14 cellular contexts compared by ENCODE assay signal in genomic region chr1:151013518-151013917, GRCh38. TPM values are rescaled to one million over a fixed set of nuclear protein-coding genes. Genes with fewer than 3 reads are reported as not detected.
DNase-seq lines count a peak whose midpoint lies in the region; ATAC-seq and TF ChIP-seq lines count a peak whose summit lies in the region.
"Had no signal": no experiment of that assay in that cellular context is flagged by ENCODE, and none has a peak within 500 bp of the region (broad histone marks: within the 10 kb centered on the region; RNA-seq: fewer than 3 reads in every experiment).

No MANE protein-coding gene starts in this region.

- no peak overlapping the region for H3K4me3 ChIP-seq in brain microvascular endothelial cell (ENCODE audit: low read depth, low read length)
- peak overlapping the region in 1 of 3 donors; percentile 31 for H3K4me3 ChIP-seq in right lobe of liver
- H3K4me3 ChIP-seq in transverse colon, result no peak overlapping the region
- H3K4me3 ChIP-seq: gastroesophageal sphincter, ovary had no signal

- TF ChIP-seq CTCF in brain microvascular endothelial cell (IDR thresholded peaks at IDR 0.05; ENCODE audit: low read depth, low read length, missing control alignments) (peak; percentile 12), right lobe of liver (IDR thresholded peaks at IDR 0.05) (no peak), transverse colon (IDR thresholded peaks at IDR 0.05) (no peak)

- in situ Hi-C loops in brain microvascular endothelial cell (cut with HindIII; ENCODE audit: low pct_ligation_motif_present, low sequenced_read_pairs), result no loop called here
- in situ Hi-C loops in transverse colon (cut with MboI; ENCODE audit: low pct_ligation_motif_present in 1 of 4, low pct_unique_long_range_greater_than_20kb in 1 of 4, low sequenced_read_pairs in 3 of 4), result loop anchor here in 1 of 4 donors (10.0 kb wide), 1 partner anchor 141 kb away; the partner anchor contains the start of gene TNFAIP8L2

- TF ChIP-seq POLR2A in right lobe of liver (IDR thresholded peaks at IDR 0.05) (no peak), transverse colon (IDR thresholded peaks at IDR 0.05) (no peak)

- H3K4me1 ChIP-seq in right lobe of liver (peaks cover 0 to 52% (median 22%) of the 10 kb centered on the region in 4 donors), transverse colon (peaks cover 19 to 65% (median 35%) of the 10 kb centered on the region in 4 donors)

- no peaks in the 10 kb centered on the region for H3K27me3 ChIP-seq in brain microvascular endothelial cell (replicated peaks)
- H3K27me3 ChIP-seq in right lobe of liver, result no peaks in the 10 kb centered on the region
- H3K27me3 ChIP-seq in transverse colon, result no peaks in the 10 kb centered on the region
- H3K27me3 ChIP-seq: gastroesophageal sphincter, ovary had no signal

- 9% methylated on average over 2 of the region's 2 CpGs for WGBS in right lobe of liver (ENCODE audit: insufficient coverage, low coverage, low lambda C conversion rate, missing lambda C conversion rate)
- WGBS in transverse colon (ENCODE audit: low coverage in 1 of 2), 2 donors, result 37% methylated on average over 2 of the region's 2 CpGs; no CpG with 5 or more reads in 1 of the 2 donors

- H3K9me3 ChIP-seq in right lobe of liver (no peaks in the 10 kb centered on the region), transverse colon (no peaks in the 10 kb centered on the region)
- H3K9me3 ChIP-seq: gastroesophageal sphincter, ovary had no signal

- intact Hi-C loops in right lobe of liver (cut with DNase I), result no loop called here
- intact Hi-C loops in transverse colon (cut with DNase I; ENCODE audit: low total_unique reads), result no loop called here
- intact Hi-C loops in posterior vena cava (cut with DNase I), result no loop called here

- TF ChIP-seq EP300 in transverse colon (IDR thresholded peaks at IDR 0.05; ENCODE audit: low read depth), result no peak

- ATAC-seq in right lobe of liver, result peak; percentile 17 to 56 (median 31)
- ATAC-seq: gastroesophageal sphincter had no signal

- no peaks in the 10 kb centered on the region for H3K36me3 ChIP-seq in brain microvascular endothelial cell (replicated peaks)
- H3K36me3 ChIP-seq in right lobe of liver, result peaks cover 0 to 15% (median 5%) of the 10 kb centered on the region in 4 donors
- H3K36me3 ChIP-seq in transverse colon, result no peaks in the 10 kb centered on the region
- H3K36me3 ChIP-seq: ovary had no signal

- H3K27ac ChIP-seq in brain microvascular endothelial cell, result peak overlapping the region; percentile 52
- peak overlapping the region; percentile 77 to 80 (median 77) for H3K27ac ChIP-seq in right lobe of liver
- H3K27ac ChIP-seq in transverse colon, result peak overlapping the region; percentile 65 to 80 (median 77)
- H3K27ac ChIP-seq: ovary had no signal

- DNase-seq in NCI-H1105 treated with DMSO at 0.1 percent for 48 hours (lab: John Stamatoyannopoulos, UW) (peak; percentile 5), NCI-H1105 (lab: John Stamatoyannopoulos, UW) (no peak), brain microvascular endothelial cell (peak; percentile 65), right lobe of liver (no peak), transverse colon (no peak), ecto neural progenitor cell (ENCODE audit: low spot score) (no peak), posterior vena cava (ENCODE audit: low spot score) (no peak)
- DNase-seq in stimulated activated CD8-positive, alpha-beta memory T cell treated with anti-CD3 and anti-CD28 coated beads, Interleukin-4, amount 100 ng/mL, for 48 hours, result no peak
- DNase-seq: activated CD4-positive, alpha-beta T cell treated with anti-CD3 and anti-CD28 coated beads, Interleukin-2, amount 50 U/mL, for 1 hour; activated naive CD8-positive, alpha-beta T cell treated with anti-CD3 and anti-CD28 coated beads, Interleukin-2, amount 10 ng/mL, durations not matched to agents 7 days and 5 days had no signal

RNA-seq across cellular contexts. Expression of gene PRUNE1, which starts 5.3 kb away (rescaled TPM):
- 10 to 100 TPM in 4 of 6 experiments, 1 to 10 TPM in 2; 4.7 to 12.0 (median 10.1) TPM for total RNA-seq in right lobe of liver
- 10 to 100 TPM in 3 of 4 donors, 1 to 10 TPM in 1; 9.0 to 80.4 (median 26.8) TPM for total RNA-seq in transverse colon
- total RNA-seq in posterior vena cava, result 10 to 100 TPM; 15.5 to 17.4 TPM

RNA-seq across cellular contexts. Expression of gene MINDY1, which starts 6.8 kb away (rescaled TPM):
- total RNA-seq in right lobe of liver (10 to 100 TPM; 10.1 to 19.7 (median 15.4) TPM), transverse colon (10 to 100 TPM; 27.7 to 66.2 (median 54.8) TPM), posterior vena cava (10 to 100 TPM; 17.3 to 17.8 TPM)

RNA-seq across cellular contexts. Expression of gene BNIPL, which starts 22.9 kb away (rescaled TPM):
- under 1 TPM in 5 of 6 experiments, not detected in 1; 0.12 to 0.76 (median 0.42) TPM for total RNA-seq in right lobe of liver
- 1 to 10 TPM in 2 of 4 donors, under 1 TPM in 1, not detected in 1; 0.68 to 10.0 (median 2.5) TPM for total RNA-seq in transverse colon
- total RNA-seq in posterior vena cava, result under 1 TPM; 0.33 to 0.93 TPM

RNA-seq across cellular contexts. Expression of gene ANXA9, which starts 31.4 kb away (rescaled TPM):
- total RNA-seq in right lobe of liver (10 to 100 TPM in 5 of 6 experiments, 1 to 10 TPM in 1; 9.9 to 18.5 (median 15.1) TPM), transverse colon (under 1 TPM in 1 of 4 donors, not detected in 3; 0.32 TPM), posterior vena cava (under 1 TPM in 1 of 2 donors, not detected in 1; 0.19 TPM)
- total RNA-seq: A673; activated naive CD8-positive, alpha-beta T cell treated with anti-CD3 and anti-CD28 coated beads, Interleukin-2, amount 10 ng/mL, durations not matched to agents 7 days and 5 days; RPMI7951 had no signal

RNA-seq across cellular contexts. Expression of gene C1orf56, which starts 34.0 kb away (rescaled TPM):
- total RNA-seq in right lobe of liver (1 to 10 TPM; 2.4 to 5.7 (median 3.8) TPM), transverse colon (1 to 10 TPM; 1.5 to 3.7 (median 2.8) TPM), posterior vena cava (1 to 10 TPM; 3.3 to 4.6 TPM)

Comparison
In these comparisons a context has a peak if more than half of its experiments do, and no peak if none do; other contexts are left out.
1. DNase-seq: peak in NCI-H1105 treated with DMSO at 0.1 percent for 48 hours (single experiment) and brain microvascular endothelial cell (single experiment); none in NCI-H1105 (single experiment), right lobe of liver (0 of 3), transverse colon (single experiment), ecto neural progenitor cell (single experiment), stimulated activated CD8-positive, alpha-beta memory T cell treated with anti-CD3 and anti-CD28 coated beads, Interleukin-4, amount 100 ng/mL, for 48 hours (single experiment) and posterior vena cava (single experiment).
2. Peak in every context shown above with its lines, with median percentiles within 50 percentile points of each other: H3K27ac ChIP-seq.